13 cellular contexts compared by ENCODE assay signal in the genomic region with DNA sequence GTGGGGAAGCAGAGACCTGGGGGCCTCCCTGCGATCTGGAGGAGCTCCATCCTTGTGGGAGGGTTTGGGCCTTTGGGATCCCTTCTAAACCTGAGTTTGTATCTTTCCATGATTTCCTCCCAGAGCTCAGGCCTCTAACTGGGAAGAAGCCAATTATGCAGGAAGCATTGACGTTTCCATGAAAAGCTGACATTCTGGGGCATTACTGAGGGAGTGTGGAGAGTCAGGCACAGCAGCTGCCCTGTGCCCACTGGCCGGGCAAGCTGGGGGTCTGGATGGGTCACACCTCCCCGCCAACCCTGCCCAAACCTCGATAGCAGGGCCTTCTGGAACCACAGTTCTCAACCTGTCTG.
DNase-seq lines count a peak whose midpoint lies in the region; ATAC-seq and TF ChIP-seq lines count a peak whose summit lies in the region.
"Had no signal": no experiment of that assay in that cellular context is flagged by ENCODE, and none has a peak within 500 bp of the region (broad histone marks: within the 10 kb centered on the region; RNA-seq: fewer than 3 reads in every experiment).

No MANE protein-coding gene starts in this region.

- H3K4me1 ChIP-seq in osteoblast (ENCODE audit: insufficient read depth, low read length) (no peaks in the 10 kb centered on the region), MM.1S (ENCODE audit: low read length) (no peaks in the 10 kb centered on the region)
- H3K4me1 ChIP-seq: A549 had no signal

- no peaks in the 10 kb centered on the region for H3K4me1 Mint-ChIP-seq in stimulated activated effector memory CD8-positive, alpha-beta T cell treated with anti-CD3 and anti-CD28 coated beads, Interleukin-12 subunit alpha, Interleukin-12 subunit beta, amount 100 ng/mL, for 72 hours
- H3K4me1 Mint-ChIP-seq: CD4-positive, alpha-beta memory T cell had no signal

- H3K36me3 Mint-ChIP-seq in stimulated activated effector memory CD8-positive, alpha-beta T cell treated with anti-CD3 and anti-CD28 coated beads, Interleukin-12 subunit alpha, Interleukin-12 subunit beta, amount 100 ng/mL, for 72 hours = no peaks in the 10 kb centered on the region
- H3K36me3 Mint-ChIP-seq: CD4-positive, alpha-beta memory T cell had no signal

- H3K9me3 ChIP-seq in osteoblast (ENCODE audit: low read depth, low read length) (no peaks in the 10 kb centered on the region), MM.1S (replicated peaks; ENCODE audit: insufficient read depth, low read length) (no peaks in the 10 kb centered on the region)
- H3K9me3 ChIP-seq: A549, BE2C had no signal

- H3F3A ChIP-seq in MM.1S (ENCODE audit: insufficient read depth, low read length) = no peaks in the 10 kb centered on the region

- H4K20me1 ChIP-seq in osteoblast (ENCODE audit: insufficient read depth, low read length) (no peaks in the 10 kb centered on the region), MM.1S (ENCODE audit: insufficient read depth, low read length) (no peaks in the 10 kb centered on the region)

- H3K4me3 Mint-ChIP-seq in stimulated activated effector memory CD8-positive, alpha-beta T cell treated with anti-CD3 and anti-CD28 coated beads, Interleukin-12 subunit alpha, Interleukin-12 subunit beta, amount 100 ng/mL, for 72 hours = no peak overlapping the region
- H3K4me3 Mint-ChIP-seq: CD4-positive, alpha-beta memory T cell had no signal

- DNase-seq in RPMI8226 (peak; percentile 1), dermis blood vessel endothelial cell (peak; percentile 15), osteoblast (ENCODE audit: insufficient read length, low spot score, missing footprints) (peak; percentile 31), NCI-H2107 (lab: John Stamatoyannopoulos, UW) (no peak), MM.1S (no peak)
- no peak for DNase-seq in stimulated activated effector memory CD8-positive, alpha-beta T cell treated with anti-CD3 and anti-CD28 coated beads, Interleukin-12 subunit alpha, Interleukin-12 subunit beta, amount 100 ng/mL, for 72 hours (ENCODE audit: low spot score in 2 of 2)
- DNase-seq: BE2C; CD4-positive, alpha-beta memory T cell; DMS79 had no signal

- no peak overlapping the region for H3K9ac ChIP-seq in MM.1S (ENCODE audit: low read length)

- peak overlapping the region; percentile 5 for H3K27ac Mint-ChIP-seq in stimulated activated effector memory CD8-positive, alpha-beta T cell treated with anti-CD3 and anti-CD28 coated beads, Interleukin-12 subunit alpha, Interleukin-12 subunit beta, amount 100 ng/mL, for 72 hours
- H3K27ac Mint-ChIP-seq: CD4-positive, alpha-beta memory T cell had no signal

- H3K27me3 ChIP-seq in osteoblast (ENCODE audit: insufficient read depth, low read length) (peaks cover 2% of the 10 kb centered on the region), MM.1S (replicated peaks; ENCODE audit: insufficient read depth, low read length) (no peaks in the 10 kb centered on the region)
- H3K27me3 ChIP-seq: BE2C had no signal

- ATAC-seq in stimulated activated effector memory CD8-positive, alpha-beta T cell treated with anti-CD3 and anti-CD28 coated beads, Interleukin-12 subunit alpha, Interleukin-12 subunit beta, amount 100 ng/mL, for 72 hours = no peak
- ATAC-seq: A549, GM12878, HCT116 had no signal

- H3K27ac ChIP-seq in osteoblast (ENCODE audit: low read depth, low read length) = no peak overlapping the region
- H3K27ac ChIP-seq in MM.1S (ENCODE audit: low read length) = no peak overlapping the region
- H3K27ac ChIP-seq: A549, C4-2B had no signal

- H3K4me3 ChIP-seq in osteoblast (ENCODE audit: insufficient read depth, low read length) = no peak overlapping the region
- H3K4me3 ChIP-seq in MM.1S (ENCODE audit: low read length) = no peak overlapping the region
- H3K4me3 ChIP-seq: A549, GM12878 had no signal

- no peak overlapping the region for H3K4me2 ChIP-seq in osteoblast (ENCODE audit: insufficient read depth, low read length)
- H3K4me2 ChIP-seq in MM.1S (ENCODE audit: low read depth, low read length) = no peak overlapping the region
- H3K4me2 ChIP-seq: A549 had no signal

- H3K9me2 ChIP-seq in MM.1S (replicated peaks; ENCODE audit: insufficient read depth, low read length) = no peaks in the 10 kb centered on the region

- H3K79me2 ChIP-seq in osteoblast (ENCODE audit: insufficient read depth, low read length) = no peaks in the 10 kb centered on the region
- H3K79me2 ChIP-seq in MM.1S (ENCODE audit: low read length) = no peaks in the 10 kb centered on the region

- no peaks in the 10 kb centered on the region for H3K9me3 Mint-ChIP-seq in stimulated activated effector memory CD8-positive, alpha-beta T cell treated with anti-CD3 and anti-CD28 coated beads, Interleukin-12 subunit alpha, Interleukin-12 subunit beta, amount 100 ng/mL, for 72 hours
- H3K9me3 Mint-ChIP-seq: CD4-positive, alpha-beta memory T cell had no signal

- H2AFZ ChIP-seq in osteoblast (ENCODE audit: low read length) (no peak overlapping the region), MM.1S (ENCODE audit: low read length) (no peak overlapping the region)

- no peaks in the 10 kb centered on the region for H3K36me3 ChIP-seq in osteoblast (ENCODE audit: insufficient read depth, low read length)
- no peaks in the 10 kb centered on the region for H3K36me3 ChIP-seq in MM.1S (replicated peaks; ENCODE audit: insufficient read depth, low read length)
- H3K36me3 ChIP-seq: BE2C had no signal

- TF ChIP-seq CTCF in osteoblast (IDR thresholded peaks at IDR 0.05; ENCODE audit: extremely low read depth, low read depth, low read length) = no peak
- no peak for TF ChIP-seq CTCF in MM.1S (IDR thresholded peaks at IDR 0.05; ENCODE audit: low read length)

Comparison
In these comparisons a context has a peak if more than half of its experiments do, and no peak if none do; other contexts are left out.
1. DNase-seq: peak in RPMI8226 (single experiment), dermis blood vessel endothelial cell (single experiment) and osteoblast (single experiment); none in stimulated activated effector memory CD8-positive, alpha-beta T cell treated with anti-CD3 and anti-CD28 coated beads, Interleukin-12 subunit alpha, Interleukin-12 subunit beta, amount 100 ng/mL, for 72 hours (0 of 2), NCI-H2107 (single experiment) and MM.1S (single experiment).